Comparison of ENCODE assay signal across 17 cellular contexts in the genomic region with DNA sequence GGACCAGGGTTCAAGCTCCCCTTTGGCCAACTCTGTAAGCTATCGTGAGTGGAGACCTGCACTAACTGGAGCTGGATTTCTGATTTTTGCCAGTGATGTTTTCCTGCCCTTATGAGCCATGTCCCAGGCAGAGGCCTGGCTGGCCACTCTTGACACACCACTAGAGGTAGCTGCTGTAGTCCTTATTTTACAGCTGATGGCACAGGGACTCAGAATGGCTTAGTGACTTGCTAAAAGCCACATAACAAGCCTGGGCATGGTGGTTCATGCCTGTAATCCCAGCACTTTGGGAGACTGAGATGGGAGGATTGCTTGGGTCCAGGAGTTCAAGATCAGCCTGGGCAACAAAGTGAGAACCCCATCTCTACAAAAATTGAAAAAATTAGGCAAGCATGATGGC. TPM values are rescaled to one million over a fixed set of nuclear protein-coding genes. Genes with fewer than 3 reads are reported as not detected.
DNase-seq lines count a peak whose midpoint lies in the region; ATAC-seq and TF ChIP-seq lines count a peak whose summit lies in the region.
"Had no signal": no experiment of that assay in that cellular context is flagged by ENCODE, and none has a peak within 500 bp of the region (broad histone marks: within the 10 kb centered on the region; RNA-seq: fewer than 3 reads in every experiment).

No MANE protein-coding gene starts in this region.

- CTCF ChIA-PET in MCF 10A (lab: Yijun Ruan, JAX): interaction anchor here (1.0 kb wide), 1 partner anchor 9 kb away, joined by 5 read pairs; no protein-coding TSS in a partner anchor

- H3K4me1 ChIP-seq in breast epithelium (no peaks in the 10 kb centered on the region), smooth muscle cell (ENCODE audit: low read depth) (peaks cover 7% of the 10 kb centered on the region), lower lobe of right lung (no peaks in the 10 kb centered on the region)
- H3K4me1 ChIP-seq: body of pancreas, left lung, psoas muscle, thyroid gland had no signal

- H3K36me3 ChIP-seq in breast epithelium (no peaks in the 10 kb centered on the region), smooth muscle cell (ENCODE audit: low read depth) (no peaks in the 10 kb centered on the region), lower lobe of right lung (no peaks in the 10 kb centered on the region)
- H3K36me3 ChIP-seq: left lung, thyroid gland had no signal

- H3K27me3 ChIP-seq in breast epithelium (no peaks in the 10 kb centered on the region), smooth muscle cell (ENCODE audit: low read depth) (no peaks in the 10 kb centered on the region), lower lobe of right lung (ENCODE audit: low read depth) (no peaks in the 10 kb centered on the region)
- H3K27me3 ChIP-seq: body of pancreas, left lung, thyroid gland had no signal

- DNase-seq in MCF 10A (ENCODE audit: unreplicated experiment) (peak; percentile 26), breast epithelium (ENCODE audit: low spot score in 2 of 2) (no peak), NCI-H1092 treated with DMSO at 0.1 percent for 48 hours (lab: John Stamatoyannopoulos, UW) (peak; percentile 5), epithelial cell of proximal tubule (ENCODE audit: low read depth) (no peak), smooth muscle cell (lab: John Stamatoyannopoulos, UW; ENCODE audit: unreplicated experiment) (no peak), lower lobe of right lung (no peak), UCSD-AML1 (lab: John Stamatoyannopoulos, UW; ENCODE audit: unreplicated experiment) (no peak)
- DNase-seq in activated naive CD4-positive, alpha-beta T cell treated with anti-CD3 and anti-CD28 coated beads, Interleukin-2, amount 50 U/mL, for 72 hours (ENCODE audit: low spot score in 2 of 2): no peak
- DNase-seq: activated CD8-positive, alpha-beta memory T cell treated with anti-CD3 and anti-CD28 coated beads, Interleukin-2, amount 50 U/mL, for 4 hours; body of pancreas; C1 segment of cervical spinal cord; left lung; NCI-H510A treated with DMSO at 0.1 percent for 48 hours; psoas muscle; thyroid gland had no signal

- H3K27me3 Mint-ChIP-seq in MCF 10A (ENCODE audit: insufficient read depth, unreplicated experiment): no peaks in the 10 kb centered on the region

- H3K36me3 Mint-ChIP-seq in MCF 10A (ENCODE audit: insufficient read depth, unreplicated experiment): no peaks in the 10 kb centered on the region
- no peaks in the 10 kb centered on the region for H3K36me3 Mint-ChIP-seq in activated naive CD4-positive, alpha-beta T cell treated with anti-CD3 and anti-CD28 coated beads, Interleukin-2, amount 50 U/mL, for 72 hours

- peaks cover 12% of the 10 kb centered on the region for H3K4me1 Mint-ChIP-seq in MCF 10A (ENCODE audit: insufficient read depth, unreplicated experiment)

- no peak overlapping the region for H3K4me3 ChIP-seq in breast epithelium
- H3K4me3 ChIP-seq in epithelial cell of proximal tubule (ENCODE audit: low read depth, low read length): no peak overlapping the region
- no peak overlapping the region for H3K4me3 ChIP-seq in smooth muscle cell
- H3K4me3 ChIP-seq in lower lobe of right lung: no peak overlapping the region
- H3K4me3 ChIP-seq: body of pancreas, GM12878, left lung, psoas muscle, thyroid gland had no signal

- no peak overlapping the region for H3K27ac Mint-ChIP-seq in MCF 10A (ENCODE audit: low read depth, unreplicated experiment)
- no peak overlapping the region for H3K27ac Mint-ChIP-seq in activated naive CD4-positive, alpha-beta T cell treated with anti-CD3 and anti-CD28 coated beads, Interleukin-2, amount 50 U/mL, for 72 hours
- H3K27ac Mint-ChIP-seq: T-helper 2 cell treated with Interferon-gamma antibody and Interleukin-4, amounts not matched to agents 5 μg/mL and 100 μg/mL, for 36 hours had no signal

- H3K4me2 ChIP-seq in smooth muscle cell: no peak overlapping the region

- no peak overlapping the region for H3K9ac ChIP-seq in smooth muscle cell (ENCODE audit: low read depth)

- H3K9me3 Mint-ChIP-seq in MCF 10A (ENCODE audit: unreplicated experiment): peaks cover 10% of the 10 kb centered on the region
- H3K9me3 Mint-ChIP-seq in activated naive CD4-positive, alpha-beta T cell treated with anti-CD3 and anti-CD28 coated beads, Interleukin-2, amount 50 U/mL, for 72 hours: no peaks in the 10 kb centered on the region
- H3K9me3 Mint-ChIP-seq: T-helper 2 cell treated with Interferon-gamma antibody and Interleukin-4, amounts not matched to agents 5 μg/mL and 100 μg/mL, for 36 hours had no signal

- H3K27ac ChIP-seq in breast epithelium: no peak overlapping the region
- H3K27ac ChIP-seq in smooth muscle cell (ENCODE audit: low read depth): no peak overlapping the region
- no peak overlapping the region for H3K27ac ChIP-seq in lower lobe of right lung
- H3K27ac ChIP-seq: body of pancreas, left lung, psoas muscle, thyroid gland had no signal

- peaks cover 7% of the 10 kb centered on the region for H3F3A ChIP-seq in smooth muscle cell (ENCODE audit: low read depth)

- H2AFZ ChIP-seq in smooth muscle cell (ENCODE audit: low read depth): no peak overlapping the region

- TF ChIP-seq POLR2A in breast epithelium (IDR thresholded peaks at IDR 0.05): no peak

- TF ChIP-seq CTCF in MCF 10A (IDR thresholded peaks at IDR 0.05; ENCODE audit: unreplicated experiment) (no peak), breast epithelium (IDR thresholded peaks at IDR 0.05) (no peak), epithelial cell of proximal tubule (conservative IDR thresholded peaks at IDR 0.05; ENCODE audit: low read depth, low read length) (peak; percentile 47), smooth muscle cell (IDR thresholded peaks at IDR 0.05; ENCODE audit: borderline replicate concordance, insufficient read depth, poor library complexity, severe bottlenecking) (peak; percentile 15), lower lobe of right lung (IDR thresholded peaks at IDR 0.05) (no peak)

- H3K4me3 Mint-ChIP-seq in MCF 10A (ENCODE audit: unreplicated experiment): no peak overlapping the region
- H3K4me3 Mint-ChIP-seq: T-helper 2 cell treated with Interferon-gamma antibody and Interleukin-4, amounts not matched to agents 5 μg/mL and 100 μg/mL, for 36 hours had no signal

- intact Hi-C loops in MCF 10A (cut with micrococcal nuclease): no loop called here
- intact Hi-C loops in breast epithelium (cut with DNase I; ENCODE audit: low total_unique reads): loop anchor here (5.0 kb wide), 1 partner anchor 626 kb away; no protein-coding TSS in a partner anchor
- intact Hi-C loops in lower lobe of right lung (cut with DNase I): no loop called here

- no peaks in the 10 kb centered on the region for H3K79me2 ChIP-seq in smooth muscle cell (ENCODE audit: low read depth)

- BruUV-seq in MCF 10A (replicated peaks; lab: Mats Ljungman, UMichigan): no TSS peak

- no peaks in the 10 kb centered on the region for H4K20me1 ChIP-seq in smooth muscle cell (ENCODE audit: low read depth)

- no peak for ATAC-seq in activated naive CD4-positive, alpha-beta T cell treated with anti-CD3 and anti-CD28 coated beads, Interleukin-2, amount 50 U/mL, for 72 hours
- no peak for ATAC-seq in lower lobe of right lung
- ATAC-seq: body of pancreas, GM12878, left lung, psoas muscle had no signal

- H3K9me3 ChIP-seq in breast epithelium (no peaks in the 10 kb centered on the region), smooth muscle cell (replicated peaks; ENCODE audit: low read depth) (no peaks in the 10 kb centered on the region), lower lobe of right lung (no peaks in the 10 kb centered on the region)
- H3K9me3 ChIP-seq: body of pancreas, left lung, psoas muscle, thyroid gland had no signal

- POLR2A ChIA-PET in MCF 10A (lab: Yijun Ruan, JAX): interaction anchor here (0.6 kb wide), 1 partner anchor 39 kb away, joined by 3 read pairs; no protein-coding TSS in a partner anchor

- 90% methylated on average over 1 of the region's 1 CpG for WGBS in smooth muscle cell (ENCODE audit: low lambda C conversion rate)

RNA-seq across cellular contexts. Expression of a gene that starts 33.4 kb away (rescaled TPM):
- not detected in 2 replicates for total RNA-seq in MCF 10A (2022)
- total RNA-seq in breast epithelium: 1 to 10 TPM in 1 of 3 donors, under 1 TPM in 2; 0.44 to 1.9 (median 0.66) TPM
- 8.1 and 13.1 TPM in 2 replicates for total RNA-seq in epithelial cell of proximal tubule
- total RNA-seq in smooth muscle cell: 17.7 and 24.5 TPM in 2 replicates
- polyA plus RNA-seq in smooth muscle cell: 14.3 and 31.0 TPM in 2 replicates
- not detected for total RNA-seq in activated naive CD4-positive, alpha-beta T cell treated with anti-CD3 and anti-CD28 coated beads, Interleukin-2, amount 50 U/mL, for 72 hours
- 1.4 TPM for total RNA-seq in lower lobe of right lung
- total RNA-seq: GM12878 had no signal
- polyA plus RNA-seq: GM12878 had no signal

Comparison
In these comparisons a context has a peak if more than half of its experiments do, and no peak if none do; other contexts are left out.
1. DNase-seq: peak in MCF 10A (single experiment) and NCI-H1092 treated with DMSO at 0.1 percent for 48 hours (single experiment); none in breast epithelium (0 of 2), epithelial cell of proximal tubule (single experiment), smooth muscle cell (single experiment), activated naive CD4-positive, alpha-beta T cell treated with anti-CD3 and anti-CD28 coated beads, Interleukin-2, amount 50 U/mL, for 72 hours (0 of 2), lower lobe of right lung (single experiment) and UCSD-AML1 (single experiment).
2. CTCF ChIP-seq: peak in epithelial cell of proximal tubule (single experiment) and smooth muscle cell (single experiment); none in MCF 10A (single experiment), breast epithelium (0 of 3) and lower lobe of right lung (single experiment).